Comparison of ENCODE assay signal across 12 cellular contexts in genomic region chr7:45919231-45919825, GRCh38. TPM values are rescaled to one million over a fixed set of nuclear protein-coding genes. Genes with fewer than 3 reads are reported as not detected.
DNase-seq lines count a peak whose midpoint lies in the region; ATAC-seq, FAIRE-seq and TF ChIP-seq lines count a peak whose summit lies in the region.
"Had no signal": no experiment of that assay in that cellular context is flagged by ENCODE, and none has a peak within 500 bp of the region (broad histone marks: within the 10 kb centered on the region; RNA-seq: fewer than 3 reads in every experiment).

No MANE protein-coding gene starts in this region.

- H3K4me1 ChIP-seq in astrocyte (ENCODE audit: insufficient read depth, low read length) (peaks cover 48% of the 10 kb centered on the region), HepG2 (ENCODE audit: insufficient read depth, low read length) (peaks cover 27% of the 10 kb centered on the region), suprapubic skin (peaks cover 56% of the 10 kb centered on the region)

- CTCF ChIA-PET in activated CD4-positive, alpha-beta T cell treated with anti-CD3 and anti-CD28 coated beads, Interleukin-2, amount 10 ng/mL, durations not matched to agents 7 days and 5 days (lab: Charles Lee), result no interaction called here
- CTCF ChIA-PET in HepG2 (lab: Yijun Ruan, JAX; ENCODE audit: low intra/inter-chr PET ratio, low total read pairs), result no interaction called here

- H3K27me3 ChIP-seq in astrocyte (ENCODE audit: insufficient read depth, low read length) (peaks cover 9% of the 10 kb centered on the region), HepG2 (ENCODE audit: control insufficient read depth in 1 of 2, insufficient read depth in 2 of 2, low read length in 2 of 2) (peaks cover 7 to 42% of the 10 kb centered on the region in 2 experiments; a peak in 4 of 5 replicates), suprapubic skin (peaks cover 20% of the 10 kb centered on the region)

- peaks cover 43% of the 10 kb centered on the region for H3K4me1 Mint-ChIP-seq in activated CD4-positive, alpha-beta T cell treated with anti-CD3 and anti-CD28 coated beads, Interleukin-2, amount 10 ng/mL, durations not matched to agents 7 days and 5 days
- peaks cover 46% of the 10 kb centered on the region for H3K4me1 Mint-ChIP-seq in astrocyte (ENCODE audit: low read depth, unreplicated experiment)

- H4K20me1 ChIP-seq in astrocyte (ENCODE audit: insufficient read depth, low read length) (peaks cover 15% of the 10 kb centered on the region), HepG2 (ENCODE audit: insufficient read depth, low read length) (peaks cover 7% of the 10 kb centered on the region; the same call in 1 of the 2 replicates)

- H3K9me3 ChIP-seq in astrocyte (ENCODE audit: insufficient read depth, low read depth, low read length), result no peaks in the 10 kb centered on the region
- no peaks in the 10 kb centered on the region for H3K9me3 ChIP-seq in HepG2 (ENCODE audit: low read length)
- H3K9me3 ChIP-seq in suprapubic skin, result no peaks in the 10 kb centered on the region
- H3K9me3 ChIP-seq: BLaER1, body of pancreas had no signal

- H3K4me3 Mint-ChIP-seq in activated CD4-positive, alpha-beta T cell treated with anti-CD3 and anti-CD28 coated beads, Interleukin-2, amount 10 ng/mL, durations not matched to agents 7 days and 5 days, result peak overlapping the region; percentile 59
- H3K4me3 Mint-ChIP-seq in astrocyte (ENCODE audit: unreplicated experiment), result peak overlapping the region; percentile 96

- no peak for TF ChIP-seq RAD21 in HepG2 (CRISPR knock-in tag; IDR thresholded peaks at IDR 0.05)

- H3K4me2 ChIP-seq in astrocyte (ENCODE audit: low read length) (peak overlapping the region; percentile 87), HepG2 (ENCODE audit: low read depth, low read length) (peak overlapping the region; percentile 41; the same call in 1 of the 2 replicates)
- H3K4me2 ChIP-seq: BLaER1 had no signal

- ATAC-seq in HepG2, result no peak
- no peak for ATAC-seq in GM21619 (IDR thresholded peaks at IDR 0.05; ENCODE audit: unreplicated experiment)
- ATAC-seq: body of pancreas had no signal

- H3K79me2 ChIP-seq in astrocyte (ENCODE audit: insufficient read depth, low read length) (no peaks in the 10 kb centered on the region), HepG2 (ENCODE audit: insufficient read depth, low read length) (no peaks in the 10 kb centered on the region)

- no peak for FAIRE-seq in astrocyte (lab: Jason Lieb, UNC)
- no peak for FAIRE-seq in HepG2 (lab: Jason Lieb, UNC)

- intact Hi-C loops in HepG2 (cut with micrococcal nuclease; ENCODE audit: unreplicated experiment), result no loop called here

- peaks cover 56% of the 10 kb centered on the region for H3K27me3 Mint-ChIP-seq in activated CD4-positive, alpha-beta T cell treated with anti-CD3 and anti-CD28 coated beads, Interleukin-2, amount 10 ng/mL, durations not matched to agents 7 days and 5 days
- no peaks in the 10 kb centered on the region for H3K27me3 Mint-ChIP-seq in astrocyte (ENCODE audit: low read depth, unreplicated experiment)

- no peaks in the 10 kb centered on the region for H3K36me3 Mint-ChIP-seq in activated CD4-positive, alpha-beta T cell treated with anti-CD3 and anti-CD28 coated beads, Interleukin-2, amount 10 ng/mL, durations not matched to agents 7 days and 5 days (ENCODE audit: low read depth)
- H3K36me3 Mint-ChIP-seq in astrocyte (ENCODE audit: low read depth, unreplicated experiment), result peaks cover 20% of the 10 kb centered on the region

- peak overlapping the region; percentile 59 for H3K4me3 ChIP-seq in astrocyte (ENCODE audit: insufficient read depth, low read depth, low read length)
- peak overlapping the region in 1 of 3 experiments; percentile 14; a peak in 2 of 6 replicates for H3K4me3 ChIP-seq in HepG2 (replicated peaks in 1 of 3; ENCODE audit: insufficient read depth in 1 of 3, low read depth in 2 of 3, low read length in 3 of 3)
- H3K4me3 ChIP-seq in suprapubic skin, result peak overlapping the region; percentile 55
- H3K4me3 ChIP-seq: body of pancreas had no signal

- TF ChIP-seq POLR2A in HepG2 (IDR thresholded peaks at IDR 0.05; ENCODE audit: insufficient read depth in 1 of 2, low read depth in 2 of 2, low read length in 2 of 2), result no peak
- TF ChIP-seq POLR2A in suprapubic skin (IDR thresholded peaks at IDR 0.05), result no peak

- DNase-seq in activated CD4-positive, alpha-beta T cell treated with anti-CD3 and anti-CD28 coated beads, Interleukin-2, amount 10 ng/mL, durations not matched to agents 7 days and 5 days, result no peak
- DNase-seq in activated CD4-positive, alpha-beta T cell treated with anti-CD3 and anti-CD28 coated beads, Interleukin-2, amount 50 U/mL, for 4 hours, result no peak
- DNase-seq in astrocyte (ENCODE audit: low read depth) (no peak), HepG2 (ENCODE audit: low spot score) (no peak), suprapubic skin (ENCODE audit: low spot score in 2 of 2) (no peak), KBM-7 (no peak), NCI-H2196 (lab: John Stamatoyannopoulos, UW; ENCODE audit: unreplicated experiment) (no peak)
- DNase-seq: activated CD4-positive, alpha-beta T cell treated with anti-CD3 and anti-CD28 coated beads, Interleukin-2, amount 50 U/mL, for 1 hour; body of pancreas; posterior cingulate gyrus had no signal

- H2AFZ ChIP-seq in astrocyte (ENCODE audit: low read depth, low read length) (no peak overlapping the region), HepG2 (ENCODE audit: low read length) (no peak overlapping the region)

- H3K27ac Mint-ChIP-seq in activated CD4-positive, alpha-beta T cell treated with anti-CD3 and anti-CD28 coated beads, Interleukin-2, amount 10 ng/mL, durations not matched to agents 7 days and 5 days, result no peak overlapping the region
- no peak overlapping the region for H3K27ac Mint-ChIP-seq in astrocyte (ENCODE audit: unreplicated experiment)

- whole genome bisulfite sequencing in HepG2 (ENCODE audit: low lambda C conversion rate), result 30% methylated on average over 7 of the region's 10 CpGs
- WGBS in suprapubic skin, result 22% methylated on average over 10 of the region's 10 CpGs

- no peak for TF ChIP-seq CTCF in astrocyte (IDR thresholded peaks at IDR 0.05; ENCODE audit: insufficient read depth, low read depth, low read length)
- no peak for TF ChIP-seq CTCF in HepG2 (CRISPR knock-in tag; IDR thresholded peaks at IDR 0.05)
- no peak for TF ChIP-seq CTCF in suprapubic skin (IDR thresholded peaks at IDR 0.05)

- H3K9ac ChIP-seq in astrocyte (ENCODE audit: low read length) (peak overlapping the region; percentile 64), HepG2 (ENCODE audit: insufficient read depth, low read depth, low read length) (no peak overlapping the region)
- H3K9ac ChIP-seq: BLaER1 had no signal

- TF ChIP-seq EP300 in HepG2 (IDR thresholded peaks at IDR 0.05; ENCODE audit: low read depth in 2 of 2, low read length in 2 of 2) (no peak), HepG2 (CRISPR knock-in tag; IDR thresholded peaks at IDR 0.05; ENCODE audit: borderline replicate concordance) (no peak), suprapubic skin (IDR thresholded peaks at IDR 0.05) (no peak)

- H3K27ac ChIP-seq in astrocyte (ENCODE audit: low read depth, low read length), result no peak overlapping the region
- H3K27ac ChIP-seq in HepG2 (ENCODE audit: extremely low read length, insufficient read depth, low read length), result no peak overlapping the region
- H3K27ac ChIP-seq in suprapubic skin, result no peak overlapping the region
- H3K27ac ChIP-seq: BLaER1, body of pancreas had no signal

- H3K36me3 ChIP-seq in astrocyte (ENCODE audit: insufficient read depth, low read length) (peaks cover 8% of the 10 kb centered on the region), HepG2 (replicated peaks in 1 of 2; ENCODE audit: control insufficient read depth in 1 of 2, insufficient read depth in 2 of 2, low read length in 2 of 2) (no peaks in the 10 kb centered on the region), suprapubic skin (peaks cover 9% of the 10 kb centered on the region)
- H3K36me3 ChIP-seq: BLaER1 had no signal

- in situ Hi-C loops in HepG2 (cut with HindIII; ENCODE audit: extremely low pct_ligation_motif_present, low pct_unique_long_range_greater_than_20kb) (loop anchor here (10.0 kb wide), 1 partner anchor 1265 kb away; no protein-coding TSS in a partner anchor), KBM-7 (cut with MboI; ENCODE audit: low pct_unique_long_range_greater_than_20kb, low sequenced_read_pairs) (loop anchor here (25.0 kb wide), 2 partner anchors 393 to 1168 kb away; no protein-coding TSS in a partner anchor)

- POLR2A ChIA-PET in activated CD4-positive, alpha-beta T cell treated with anti-CD3 and anti-CD28 coated beads, Interleukin-2, amount 10 ng/mL, durations not matched to agents 7 days and 5 days (lab: Charles Lee), result no interaction called here
- POLR2A ChIA-PET in HepG2 (lab: Yijun Ruan, JAX), result no interaction called here

- H3K9me3 Mint-ChIP-seq in activated CD4-positive, alpha-beta T cell treated with anti-CD3 and anti-CD28 coated beads, Interleukin-2, amount 10 ng/mL, durations not matched to agents 7 days and 5 days, result no peaks in the 10 kb centered on the region
- no peaks in the 10 kb centered on the region for H3K9me3 Mint-ChIP-seq in astrocyte (ENCODE audit: unreplicated experiment)

- no TSS peak for BruUV-seq in HepG2 (replicated peaks; lab: Mats Ljungman, UMichigan)

RNA-seq across cellular contexts. Expression of gene IGFBP3, which starts 1.7 kb away (rescaled TPM):
- total RNA-seq in activated CD4-positive, alpha-beta T cell treated with anti-CD3 and anti-CD28 coated beads, Interleukin-2, amount 10 ng/mL, durations not matched to agents 7 days and 5 days, result 1 to 10 TPM; 4.0 to 4.1 TPM
- total RNA-seq in astrocyte (1,092 and 1,283 TPM in 2 replicates), HepG2 (2016; rRNA removed; fragmentation: Illumina TruSeq; extraction: Trizol) (not detected in 2 replicates), suprapubic skin (100 to 1,000 TPM; 120 to 519 (median 223) TPM)
- not detected in 2 replicates for total RNA-seq in HepG2 (2016; cell fraction: cytosol; rRNA removed; fragmentation: Illumina TruSeq; extraction: Trizol; ENCODE audit: low read depth)
- total RNA-seq in HepG2 (2016; cell fraction: insoluble cytoplasmic fraction; rRNA removed; fragmentation: Illumina TruSeq; extraction: Trizol), result 0.04 TPM in 1 of 2 replicates, not detected in the other
- not detected in 2 replicates for total RNA-seq in HepG2 (2016; cell fraction: membrane; rRNA removed; fragmentation: Illumina TruSeq; extraction: Trizol)
- not detected in 2 replicates for total RNA-seq in HepG2 (2016; cell fraction: nucleus; rRNA removed; fragmentation: Illumina TruSeq; extraction: Trizol)
- 57.5 and 91.8 TPM in 2 replicates for polyA plus RNA-seq in HepG2 (2011; rRNA removed)
- polyA plus RNA-seq in HepG2 (2011; cell fraction: cytosol; rRNA removed), result 49.1 and 87.6 TPM in 2 replicates
- polyA plus RNA-seq in HepG2 (2011; cell fraction: nucleus; rRNA removed), result 42.3 and 57.8 TPM in 2 replicates
- 261 and 275 TPM in 2 replicates for polyA plus RNA-seq in HepG2 (2012)
- polyA plus RNA-seq in HepG2 (2016; cell fraction: cytosol; fragmentation: Illumina TruSeq; extraction: Trizol; ENCODE audit: low read depth), result not detected in 2 replicates
- polyA plus RNA-seq in HepG2 (2016; cell fraction: insoluble cytoplasmic fraction; fragmentation: Illumina TruSeq; extraction: Trizol; ENCODE audit: low read depth), result 0.15 TPM in 1 of 2 replicates, not detected in the other
- polyA plus RNA-seq in HepG2 (2016; cell fraction: membrane; fragmentation: Illumina TruSeq; extraction: Trizol; ENCODE audit: low read depth), result not detected in 2 replicates
- 0.41 TPM in 1 of 2 replicates, not detected in the other for polyA plus RNA-seq in HepG2 (2016; cell fraction: nucleus; fragmentation: Illumina TruSeq; extraction: Trizol; ENCODE audit: insufficient read depth, low read depth)
- polyA minus RNA-seq in HepG2 (2011; rRNA and poly(A)+ RNA removed; ENCODE audit: low replicate concordance), result 32.4 and 48.2 TPM in 2 replicates
- 28.6 and 53.0 TPM in 2 replicates for polyA minus RNA-seq in HepG2 (2011; cell fraction: cytosol; rRNA and poly(A)+ RNA removed)
- polyA minus RNA-seq in HepG2 (2011; cell fraction: nucleus; rRNA and poly(A)+ RNA removed), result 15.1 and 33.7 TPM in 2 replicates

RNA-seq across cellular contexts. Expression of gene IGFBP1, which starts 31.0 kb away (rescaled TPM):
- not detected for total RNA-seq in activated CD4-positive, alpha-beta T cell treated with anti-CD3 and anti-CD28 coated beads, Interleukin-2, amount 10 ng/mL, durations not matched to agents 7 days and 5 days
- total RNA-seq in astrocyte (not detected in 2 replicates), HepG2 (2016; rRNA removed; fragmentation: Illumina TruSeq; extraction: Trizol) (2.8 and 5.4 TPM in 2 replicates), suprapubic skin (under 1 TPM in 1 of 4 donors, not detected in 3; 0.48 TPM)
- total RNA-seq in HepG2 (2016; cell fraction: cytosol; rRNA removed; fragmentation: Illumina TruSeq; extraction: Trizol; ENCODE audit: low read depth), result 1.7 and 1.8 TPM in 2 replicates
- total RNA-seq in HepG2 (2016; cell fraction: insoluble cytoplasmic fraction; rRNA removed; fragmentation: Illumina TruSeq; extraction: Trizol), result 2.3 and 4.6 TPM in 2 replicates
- total RNA-seq in HepG2 (2016; cell fraction: membrane; rRNA removed; fragmentation: Illumina TruSeq; extraction: Trizol), result 2.0 and 3.0 TPM in 2 replicates
- 5.6 and 6.7 TPM in 2 replicates for total RNA-seq in HepG2 (2016; cell fraction: nucleus; rRNA removed; fragmentation: Illumina TruSeq; extraction: Trizol)
- 885 and 989 TPM in 2 replicates for polyA plus RNA-seq in HepG2 (2011; rRNA removed)
- 891 and 942 TPM in 2 replicates for polyA plus RNA-seq in HepG2 (2011; cell fraction: cytosol; rRNA removed)
- polyA plus RNA-seq in HepG2 (2011; cell fraction: nucleus; rRNA removed), result 894 and 1,114 TPM in 2 replicates
- 2,786 and 3,532 TPM in 2 replicates for polyA plus RNA-seq in HepG2 (2012)
- polyA plus RNA-seq in HepG2 (2016; cell fraction: cytosol; fragmentation: Illumina TruSeq; extraction: Trizol; ENCODE audit: low read depth), result 2.6 and 3.7 TPM in 2 replicates
- 3.0 and 3.5 TPM in 2 replicates for polyA plus RNA-seq in HepG2 (2016; cell fraction: insoluble cytoplasmic fraction; fragmentation: Illumina TruSeq; extraction: Trizol; ENCODE audit: low read depth)
- polyA plus RNA-seq in HepG2 (2016; cell fraction: membrane; fragmentation: Illumina TruSeq; extraction: Trizol; ENCODE audit: low read depth), result 3.3 and 3.5 TPM in 2 replicates
- 15.4 and 16.5 TPM in 2 replicates for polyA plus RNA-seq in HepG2 (2016; cell fraction: nucleus; fragmentation: Illumina TruSeq; extraction: Trizol; ENCODE audit: insufficient read depth, low read depth)
- polyA minus RNA-seq in HepG2 (2011; rRNA and poly(A)+ RNA removed; ENCODE audit: low replicate concordance), result 0.12 and 335 TPM in 2 replicates
- 850 and 1,063 TPM in 2 replicates for polyA minus RNA-seq in HepG2 (2011; cell fraction: cytosol; rRNA and poly(A)+ RNA removed)
- polyA minus RNA-seq in HepG2 (2011; cell fraction: nucleus; rRNA and poly(A)+ RNA removed), result 152 and 215 TPM in 2 replicates

RNA-seq across cellular contexts. Expression of gene CCDC201, which starts 46.4 kb away (rescaled TPM):
- total RNA-seq in activated CD4-positive, alpha-beta T cell treated with anti-CD3 and anti-CD28 coated beads, Interleukin-2, amount 10 ng/mL, durations not matched to agents 7 days and 5 days, result not detected
- not detected in 2 replicates for total RNA-seq in astrocyte
- total RNA-seq in HepG2 (2016; rRNA removed; fragmentation: Illumina TruSeq; extraction: Trizol), result not detected in 2 replicates
- total RNA-seq in HepG2 (2016; cell fraction: cytosol; rRNA removed; fragmentation: Illumina TruSeq; extraction: Trizol; ENCODE audit: low read depth), result not detected in 2 replicates
- total RNA-seq in HepG2 (2016; cell fraction: insoluble cytoplasmic fraction; rRNA removed; fragmentation: Illumina TruSeq; extraction: Trizol), result not detected in 2 replicates
- total RNA-seq in HepG2 (2016; cell fraction: membrane; rRNA removed; fragmentation: Illumina TruSeq; extraction: Trizol), result not detected in 2 replicates
- not detected in 2 replicates for total RNA-seq in HepG2 (2016; cell fraction: nucleus; rRNA removed; fragmentation: Illumina TruSeq; extraction: Trizol)
- polyA plus RNA-seq in HepG2 (2011; rRNA removed), result 0.92 and 2.3 TPM in 2 replicates
- polyA plus RNA-seq in HepG2 (2011; cell fraction: cytosol; rRNA removed), result 0.56 and 1.3 TPM in 2 replicates
- 0.79 and 1.6 TPM in 2 replicates for polyA plus RNA-seq in HepG2 (2011; cell fraction: nucleus; rRNA removed)
- polyA plus RNA-seq in HepG2 (2012), result 1.8 and 2.3 TPM in 2 replicates
- polyA plus RNA-seq in HepG2 (2016; cell fraction: cytosol; fragmentation: Illumina TruSeq; extraction: Trizol; ENCODE audit: low read depth), result not detected in 2 replicates
- polyA plus RNA-seq in HepG2 (2016; cell fraction: insoluble cytoplasmic fraction; fragmentation: Illumina TruSeq; extraction: Trizol; ENCODE audit: low read depth), result not detected in 2 replicates
- not detected in 2 replicates for polyA plus RNA-seq in HepG2 (2016; cell fraction: membrane; fragmentation: Illumina TruSeq; extraction: Trizol; ENCODE audit: low read depth)
- polyA plus RNA-seq in HepG2 (2016; cell fraction: nucleus; fragmentation: Illumina TruSeq; extraction: Trizol; ENCODE audit: insufficient read depth, low read depth), result not detected in 2 replicates
- polyA minus RNA-seq in HepG2 (2011; rRNA and poly(A)+ RNA removed; ENCODE audit: low replicate concordance), result 0.34 TPM in 1 of 2 replicates, not detected in the other
- 0.35 and 0.59 TPM in 2 replicates for polyA minus RNA-seq in HepG2 (2011; cell fraction: cytosol; rRNA and poly(A)+ RNA removed)
- 0.26 and 0.75 TPM in 2 replicates for polyA minus RNA-seq in HepG2 (2011; cell fraction: nucleus; rRNA and poly(A)+ RNA removed)
- total RNA-seq in suprapubic skin, result not detected
- total RNA-seq: body of pancreas had no signal

Comparison
In these comparisons a context has a peak if more than half of its experiments do, and no peak if none do; other contexts are left out.
1. RNA of gene IGFBP3, which starts 1.7 kb away (total RNA-seq): 1,092 to 1,283 TPM in astrocyte and 120 to 519 TPM in suprapubic skin; 4.0 to 4.1 TPM in activated CD4-positive, alpha-beta T cell treated with anti-CD3 and anti-CD28 coated beads, Interleukin-2, amount 10 ng/mL, durations not matched to agents 7 days and 5 days and 0.04 TPM in HepG2; every median in the first group is over 10 times any median in the second.